In genomic region chr5:32187675-32188074, GRCh38 we compare ENCODE assay signal across 1 cellular context.
TF ChIP-seq lines count a peak whose summit lies in the region.

No MANE protein-coding gene starts in this region.

TF ChIP-seq in HEK293, 187 proteins besides CTCF, POLR2A, EP300 and RAD21 (continued from another document):
- TF ChIP-seq ZNF558 (tag by site-specific recombination; IDR thresholded peaks at IDR 0.05) (peak; percentile 27; the same call in 1 of the 2 replicates), ZNF792 (tag by site-specific recombination; IDR thresholded peaks at IDR 0.05) (no peak), ZSCAN30 (tag by site-specific recombination; IDR thresholded peaks at IDR 0.05) (no peak), SALL2 (tag by site-specific recombination; IDR thresholded peaks at IDR 0.05; ENCODE audit: borderline replicate concordance) (no peak), ZNF580 (tag by site-specific recombination; IDR thresholded peaks at IDR 0.05) (peak; percentile 94), ELK4 (IDR thresholded peaks at IDR 0.05; ENCODE audit: borderline replicate concordance, low read depth, low read length) (no peak), PRDM2 (tag by site-specific recombination; IDR thresholded peaks at IDR 0.05; ENCODE audit: borderline replicate concordance) (no peak), GLIS1 (tag by site-specific recombination; IDR thresholded peaks at IDR 0.05) (no peak), SETDB1 (IDR thresholded peaks at IDR 0.05; ENCODE audit: insufficient read length, low read length) (peak; percentile 91), ZNF513 (tag by site-specific recombination; IDR thresholded peaks at IDR 0.05) (no peak), ZNF626 (tag by site-specific recombination; IDR thresholded peaks at IDR 0.05) (peak; percentile 85), ZNF747 (tag by site-specific recombination; IDR thresholded peaks at IDR 0.05) (no peak), ZNF701 (tag by site-specific recombination; IDR thresholded peaks at IDR 0.05) (no peak), BCL6B (tag by site-specific recombination; IDR thresholded peaks at IDR 0.05) (no peak), ZNF324 (tag by site-specific recombination; IDR thresholded peaks at IDR 0.05) (no peak), AEBP2 (tag by site-specific recombination; IDR thresholded peaks at IDR 0.05; ENCODE audit: borderline replicate concordance) (no peak)
TF ChIP-seq in HEK293: peak in this region for 9.
